Comparison of ENCODE assay signal across 19 cellular contexts in genomic region chr10:91328320-91328984, GRCh38.
A peak's percentile ranks its signal among the peaks of the same experiment; 100 is the strongest.
DNase-seq lines count a peak whose midpoint lies in the region; ATAC-seq, FAIRE-seq and TF ChIP-seq lines count a peak whose summit lies in the region.
"Had no signal": no experiment of that assay in that cellular context is flagged by ENCODE, and none has a peak within 500 bp of the region (broad histone marks: within the 10 kb centered on the region; RNA-seq: fewer than 3 reads in every experiment).

No MANE protein-coding gene starts in this region.

- H3K27me3 ChIP-seq in HepG2 (ENCODE audit: control insufficient read depth in 1 of 2, insufficient read depth in 2 of 2, low read length in 2 of 2) (no peaks in the 10 kb centered on the region), right lobe of liver (no peaks in the 10 kb centered on the region), GM23248 (replicated peaks; ENCODE audit: insufficient read depth) (no peaks in the 10 kb centered on the region), breast epithelium (no peaks in the 10 kb centered on the region)
- H3K27me3 ChIP-seq: BLaER1 had no signal

- in situ Hi-C loops in HepG2 (cut with HindIII; ENCODE audit: extremely low pct_ligation_motif_present, low pct_unique_long_range_greater_than_20kb) (no loop called here), GM23248 (cut with MboI) (no loop called here)

- H3K9ac ChIP-seq in HepG2 (ENCODE audit: insufficient read depth, low read depth, low read length): no peak overlapping the region
- H3K9ac ChIP-seq in GM23248: no peak overlapping the region
- H3K9ac ChIP-seq: BLaER1 had no signal

- DNase-seq in HepG2 (ENCODE audit: low spot score) (no peak), right lobe of liver (no peak), RKO (ENCODE audit: low spot score) (peak; percentile 19), fibroblast of pulmonary artery (ENCODE audit: low read depth) (peak; percentile 32), GM23248 (no peak), breast epithelium (ENCODE audit: low spot score in 2 of 2) (no peak), nephron progenitor cell (no peak), DMS53 (lab: John Stamatoyannopoulos, UW) (no peak)
- DNase-seq: CD4-positive, alpha-beta memory T cell; DMS153; DMS79 treated with DMSO at 0.1 percent for 48 hours; GF-D8; H9 had no signal

- ATAC-seq in HepG2 (no peak), right lobe of liver (no peak)

- FAIRE-seq in HepG2 (lab: Jason Lieb, UNC): no peak
- FAIRE-seq: H1 had no signal

- H3K27ac Mint-ChIP-seq in nephron progenitor cell: no peak overlapping the region
- H3K27ac Mint-ChIP-seq: CD14-positive monocyte; CD4-positive, alpha-beta memory T cell; H9; IgD-negative memory B cell had no signal

- CTCF ChIA-PET in HepG2 (lab: Yijun Ruan, JAX; ENCODE audit: low intra/inter-chr PET ratio, low total read pairs): no interaction called here

- H3K9me3 ChIP-seq in HepG2 (ENCODE audit: low read length): no peaks in the 10 kb centered on the region
- no peaks in the 10 kb centered on the region for H3K9me3 ChIP-seq in right lobe of liver
- no peaks in the 10 kb centered on the region for H3K9me3 ChIP-seq in GM23248 (ENCODE audit: low read depth)
- peaks cover 0 to under 1% of the 10 kb centered on the region in 2 donors for H3K9me3 ChIP-seq in breast epithelium

- peaks cover 5% of the 10 kb centered on the region for H3K36me3 Mint-ChIP-seq in nephron progenitor cell (ENCODE audit: low read depth)
- H3K36me3 Mint-ChIP-seq: CD14-positive monocyte; CD4-positive, alpha-beta memory T cell; IgD-negative memory B cell had no signal

- no peaks in the 10 kb centered on the region for H3K4me1 ChIP-seq in HepG2 (ENCODE audit: insufficient read depth, low read length)
- no peaks in the 10 kb centered on the region for H3K4me1 ChIP-seq in right lobe of liver
- H3K4me1 ChIP-seq in GM23248 (ENCODE audit: insufficient read depth): no peaks in the 10 kb centered on the region
- no peaks in the 10 kb centered on the region for H3K4me1 ChIP-seq in breast epithelium
- H3K4me1 ChIP-seq: BLaER1 had no signal

- 39% methylated on average over 4 of the region's 4 CpGs for WGBS in HepG2 (ENCODE audit: low lambda C conversion rate)
- WGBS in right lobe of liver (ENCODE audit: insufficient coverage, low coverage, low lambda C conversion rate, missing lambda C conversion rate): 92% methylated on average over 4 of the region's 4 CpGs
- 89 to 91% methylated on average over 4 of the region's 4 CpGs for WGBS in GM23248 (ENCODE audit: low coverage in 1 of 2, low lambda C conversion rate in 2 of 2, missing lambda C conversion rate in 2 of 2), 2 experiments

- no peaks in the 10 kb centered on the region for H3K4me1 Mint-ChIP-seq in nephron progenitor cell
- H3K4me1 Mint-ChIP-seq: CD14-positive monocyte; CD4-positive, alpha-beta memory T cell; H9; IgD-negative memory B cell had no signal

- TF ChIP-seq POLR2A in HepG2 (IDR thresholded peaks at IDR 0.05; ENCODE audit: insufficient read depth in 1 of 2, low read depth in 2 of 2, low read length in 2 of 2) (no peak), right lobe of liver (IDR thresholded peaks at IDR 0.05) (no peak), breast epithelium (IDR thresholded peaks at IDR 0.05) (no peak)

- H3K79me2 ChIP-seq in HepG2 (ENCODE audit: insufficient read depth, low read length) (no peaks in the 10 kb centered on the region), GM23248 (ENCODE audit: insufficient read depth) (no peaks in the 10 kb centered on the region)

- BruUV-seq in HepG2 (replicated peaks; lab: Mats Ljungman, UMichigan): no TSS peak

- no peaks in the 10 kb centered on the region for H3K27me3 Mint-ChIP-seq in nephron progenitor cell (ENCODE audit: low read depth, poor library complexity)

- H3K36me3 ChIP-seq in HepG2 (replicated peaks in 1 of 2; ENCODE audit: control insufficient read depth in 1 of 2, insufficient read depth in 2 of 2, low read length in 2 of 2): no peaks in the 10 kb centered on the region
- H3K36me3 ChIP-seq in right lobe of liver: no peaks in the 10 kb centered on the region
- no peaks in the 10 kb centered on the region for H3K36me3 ChIP-seq in GM23248 (ENCODE audit: low read depth)
- H3K36me3 ChIP-seq in breast epithelium: no peaks in the 10 kb centered on the region
- H3K36me3 ChIP-seq: BLaER1 had no signal

- H4K20me1 ChIP-seq in HepG2 (ENCODE audit: insufficient read depth, low read length) (no peaks in the 10 kb centered on the region), GM23248 (ENCODE audit: insufficient read depth) (no peaks in the 10 kb centered on the region)
- H4K20me1 ChIP-seq: BLaER1 had no signal

- no peak overlapping the region for H2AFZ ChIP-seq in HepG2 (ENCODE audit: low read length)
- no peak overlapping the region for H2AFZ ChIP-seq in GM23248

- TF ChIP-seq RAD21 in HepG2 (CRISPR knock-in tag; IDR thresholded peaks at IDR 0.05): no peak

- TF ChIP-seq CTCF in HepG2 (CRISPR knock-in tag; IDR thresholded peaks at IDR 0.05): no peak
- no peak for TF ChIP-seq CTCF in right lobe of liver (IDR thresholded peaks at IDR 0.05)
- TF ChIP-seq CTCF in fibroblast of pulmonary artery (IDR thresholded peaks at IDR 0.05; ENCODE audit: low read length, missing control alignments): no peak
- no peak for TF ChIP-seq CTCF in breast epithelium (IDR thresholded peaks at IDR 0.05)
- TF ChIP-seq CTCF in nephron progenitor cell (IDR thresholded peaks at IDR 0.05): no peak

- H3K4me3 ChIP-seq in HepG2 (replicated peaks in 1 of 3; ENCODE audit: insufficient read depth in 1 of 3, low read depth in 2 of 3, low read length in 3 of 3): no peak overlapping the region
- H3K4me3 ChIP-seq in right lobe of liver: no peak overlapping the region
- no peak overlapping the region for H3K4me3 ChIP-seq in fibroblast of pulmonary artery (replicated peaks; ENCODE audit: low read depth, low read length)
- H3K4me3 ChIP-seq in GM23248: no peak overlapping the region
- no peak overlapping the region for H3K4me3 ChIP-seq in breast epithelium
- H3K4me3 ChIP-seq: BLaER1 had no signal

- no peak overlapping the region for H3K27ac ChIP-seq in HepG2 (ENCODE audit: extremely low read length, insufficient read depth, low read length)
- no peak overlapping the region for H3K27ac ChIP-seq in right lobe of liver
- H3K27ac ChIP-seq in GM23248: no peak overlapping the region
- H3K27ac ChIP-seq in breast epithelium: no peak overlapping the region
- H3K27ac ChIP-seq: 22Rv1, BLaER1, HL-60 had no signal

- intact Hi-C loops in HepG2 (cut with micrococcal nuclease; ENCODE audit: unreplicated experiment): no loop called here
- intact Hi-C loops in right lobe of liver (cut with DNase I): no loop called here
- intact Hi-C loops in breast epithelium (cut with DNase I; ENCODE audit: low total_unique reads): no loop called here

- peaks cover 45% of the 10 kb centered on the region for H3K9me3 Mint-ChIP-seq in nephron progenitor cell

- H3K9me2 ChIP-seq in GM23248 (ENCODE audit: insufficient read depth): no peaks in the 10 kb centered on the region

- H3F3A ChIP-seq in GM23248 (ENCODE audit: insufficient read depth): no peaks in the 10 kb centered on the region

- POLR2A ChIA-PET in HepG2 (lab: Yijun Ruan, JAX): no interaction called here

- no peak overlapping the region for H3K4me2 ChIP-seq in HepG2 (ENCODE audit: low read depth, low read length)
- H3K4me2 ChIP-seq in GM23248 (ENCODE audit: unreplicated experiment): no peak overlapping the region
- H3K4me2 ChIP-seq: BLaER1 had no signal

- H3K4me3 Mint-ChIP-seq in nephron progenitor cell: no peak overlapping the region
- H3K4me3 Mint-ChIP-seq: CD14-positive monocyte; CD4-positive, alpha-beta memory T cell; H9; IgD-negative memory B cell had no signal

- no peak for TF ChIP-seq EP300 in HepG2 (IDR thresholded peaks at IDR 0.05; ENCODE audit: low read depth in 2 of 2, low read length in 2 of 2)
- TF ChIP-seq EP300 in HepG2 (CRISPR knock-in tag; IDR thresholded peaks at IDR 0.05; ENCODE audit: borderline replicate concordance): no peak

TF ChIP-seq in HepG2, 621 proteins besides CTCF, POLR2A, EP300 and RAD21:
- TF ChIP-seq NFYC (CRISPR knock-in tag; IDR thresholded peaks at IDR 0.05): no peak
- peak; percentile 24; the same call in 1 of the 2 replicates for TF ChIP-seq CREB1 (IDR thresholded peaks at IDR 0.05)
- no peak for TF ChIP-seq CREB1 (CRISPR knock-in tag; IDR thresholded peaks at IDR 0.05)
- no peak for TF ChIP-seq ZNF225 (CRISPR knock-in tag; IDR thresholded peaks at IDR 0.05)

Comparison
In these comparisons a context has a peak if more than half of its experiments do, and no peak if none do; other contexts are left out.
1. DNase-seq: peak in RKO (single experiment) and fibroblast of pulmonary artery (single experiment); none in HepG2 (single experiment), right lobe of liver (0 of 3), GM23248 (single experiment), breast epithelium (0 of 2), nephron progenitor cell (single experiment) and DMS53 (single experiment).